1 cellular context compared by ENCODE assay signal in the genomic region with DNA sequence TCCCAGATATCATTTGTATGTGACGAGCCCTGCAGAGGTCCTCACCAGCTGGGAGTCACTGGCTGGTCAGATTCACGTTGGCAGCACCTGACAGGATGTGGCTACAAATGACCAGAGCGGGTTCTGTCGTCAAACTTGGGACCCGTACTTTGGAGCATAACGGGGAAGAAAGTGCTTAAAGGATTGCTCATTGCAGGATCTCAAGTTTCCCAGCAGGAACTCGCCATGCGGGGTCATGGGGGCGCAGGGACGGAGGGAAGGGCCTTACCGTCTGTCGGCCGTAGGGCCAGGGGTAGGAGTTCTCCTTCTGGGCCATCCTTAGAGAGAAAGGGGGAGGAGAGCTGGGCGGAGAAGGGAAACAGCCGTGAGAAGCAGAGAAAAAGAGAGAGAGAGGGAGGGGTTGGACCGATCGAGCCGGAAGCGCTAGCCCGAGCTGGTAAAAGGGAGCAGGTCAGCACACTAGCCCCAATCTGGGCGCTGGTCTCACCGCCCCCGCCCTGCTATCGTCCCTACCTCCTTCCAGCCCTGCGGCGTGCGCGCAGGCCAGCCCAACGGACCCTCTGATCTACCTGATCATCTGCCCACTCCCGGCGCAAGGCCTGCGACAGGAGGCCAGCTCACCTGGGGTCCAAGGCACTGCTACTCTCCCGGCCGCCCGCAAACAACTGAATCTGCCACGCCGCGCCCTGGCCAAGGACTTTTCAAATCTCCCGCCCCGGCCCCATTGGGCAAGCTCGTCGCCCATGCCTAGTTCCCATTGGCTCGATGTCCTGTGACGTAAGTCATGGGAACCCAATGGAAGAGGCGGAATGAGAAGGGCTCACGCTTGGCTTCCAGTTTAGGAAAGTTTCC.
A peak's percentile ranks its signal among the peaks of the same experiment; 100 is the strongest.
TF ChIP-seq lines count a peak whose summit lies in the region.

A gene (minus strand): TSS at position 667 of the 852 bp plus-strand sequence. CDS start 351 bp downstream, at position 316.

TF ChIP-seq in HepG2, 621 proteins besides CTCF, POLR2A, EP300 and RAD21 (continued from another document):
- TF ChIP-seq, protein P1, sequence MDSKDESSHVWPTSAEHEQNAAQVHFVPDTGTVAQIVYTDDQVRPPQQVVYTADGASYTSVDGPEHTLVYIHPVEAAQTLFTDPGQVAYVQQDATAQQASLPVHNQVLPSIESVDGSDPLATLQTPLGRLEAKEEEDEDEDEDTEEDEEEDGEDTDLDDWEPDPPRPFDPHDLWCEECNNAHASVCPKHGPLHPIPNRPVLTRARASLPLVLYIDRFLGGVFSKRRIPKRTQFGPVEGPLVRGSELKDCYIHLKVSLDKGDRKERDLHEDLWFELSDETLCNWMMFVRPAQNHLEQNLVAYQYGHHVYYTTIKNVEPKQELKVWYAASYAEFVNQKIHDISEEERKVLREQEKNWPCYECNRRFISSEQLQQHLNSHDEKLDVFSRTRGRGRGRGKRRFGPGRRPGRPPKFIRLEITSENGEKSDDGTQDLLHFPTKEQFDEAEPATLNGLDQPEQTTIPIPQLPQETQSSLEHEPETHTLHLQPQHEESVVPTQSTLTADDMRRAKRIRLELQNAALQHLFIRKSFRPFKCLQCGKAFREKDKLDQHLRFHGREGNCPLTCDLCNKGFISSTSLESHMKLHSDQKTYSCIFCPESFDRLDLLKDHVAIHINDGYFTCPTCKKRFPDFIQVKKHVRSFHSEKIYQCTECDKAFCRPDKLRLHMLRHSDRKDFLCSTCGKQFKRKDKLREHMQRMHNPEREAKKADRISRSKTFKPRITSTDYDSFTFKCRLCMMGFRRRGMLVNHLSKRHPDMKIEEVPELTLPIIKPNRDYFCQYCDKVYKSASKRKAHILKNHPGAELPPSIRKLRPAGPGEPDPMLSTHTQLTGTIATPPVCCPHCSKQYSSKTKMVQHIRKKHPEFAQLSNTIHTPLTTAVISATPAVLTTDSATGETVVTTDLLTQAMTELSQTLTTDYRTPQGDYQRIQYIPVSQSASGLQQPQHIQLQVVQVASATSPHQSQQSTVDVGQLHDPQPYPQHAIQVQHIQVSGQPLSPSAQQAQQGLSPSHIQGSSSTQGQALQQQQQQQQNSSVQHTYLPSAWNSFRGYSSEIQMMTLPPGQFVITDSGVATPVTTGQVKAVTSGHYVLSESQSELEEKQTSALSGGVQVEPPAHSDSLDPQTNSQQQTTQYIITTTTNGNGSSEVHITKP (CRISPR knock-in tag; IDR thresholded peaks at IDR 0.05; ENCODE audit: low read depth) = no peak; the same call in 1 of the 2 replicates
- TF ChIP-seq U2AF1 (optimal IDR thresholded peaks at IDR 0.05; ENCODE audit: low read depth, low read length) = peak; percentile 47
- no peak for TF ChIP-seq JUN (CRISPR knock-in tag; IDR thresholded peaks at IDR 0.05)
- peak; percentile 69; the same call in 1 of the 2 replicates for TF ChIP-seq NFKB2 (CRISPR knock-in tag; IDR thresholded peaks at IDR 0.05; ENCODE audit: borderline replicate concordance)
- TF ChIP-seq, protein P2, sequence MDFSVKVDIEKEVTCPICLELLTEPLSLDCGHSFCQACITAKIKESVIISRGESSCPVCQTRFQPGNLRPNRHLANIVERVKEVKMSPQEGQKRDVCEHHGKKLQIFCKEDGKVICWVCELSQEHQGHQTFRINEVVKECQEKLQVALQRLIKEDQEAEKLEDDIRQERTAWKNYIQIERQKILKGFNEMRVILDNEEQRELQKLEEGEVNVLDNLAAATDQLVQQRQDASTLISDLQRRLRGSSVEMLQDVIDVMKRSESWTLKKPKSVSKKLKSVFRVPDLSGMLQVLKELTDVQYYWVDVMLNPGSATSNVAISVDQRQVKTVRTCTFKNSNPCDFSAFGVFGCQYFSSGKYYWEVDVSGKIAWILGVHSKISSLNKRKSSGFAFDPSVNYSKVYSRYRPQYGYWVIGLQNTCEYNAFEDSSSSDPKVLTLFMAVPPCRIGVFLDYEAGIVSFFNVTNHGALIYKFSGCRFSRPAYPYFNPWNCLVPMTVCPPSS (IDR thresholded peaks at IDR 0.05) = no peak
- no peak for TF ChIP-seq ZBTB3 (CRISPR knock-in tag; IDR thresholded peaks at IDR 0.05; ENCODE audit: borderline replicate concordance, low read depth)
- TF ChIP-seq ZSCAN22 (CRISPR knock-in tag; IDR thresholded peaks at IDR 0.05) = peak; percentile 69; the same call in 1 of the 2 replicates
- TF ChIP-seq ZNF264 (CRISPR knock-in tag; IDR thresholded peaks at IDR 0.05) = no peak
- TF ChIP-seq TAF1 (CRISPR knock-in tag; IDR thresholded peaks at IDR 0.05) = peak; percentile 88; the same call in 1 of the 2 replicates
- TF ChIP-seq SRSF9 (IDR thresholded peaks at IDR 0.05; ENCODE audit: borderline replicate concordance, insufficient read depth, low read depth, low read length, poor library complexity, severe bottlenecking) = no peak
- 0 out of 2 replicates have a peak, but pooled peaks have one; percentile 21 for TF ChIP-seq ZNF256 (CRISPR knock-in tag; conservative IDR thresholded peaks at IDR 0.05)
- TF ChIP-seq ZNF605 (CRISPR knock-in tag; IDR thresholded peaks at IDR 0.05) = no peak
- TF ChIP-seq SAFB2 (CRISPR knock-in tag; IDR thresholded peaks at IDR 0.05; ENCODE audit: borderline replicate concordance, low read depth) = peak; percentile 33; the same call in 1 of the 2 replicates
- peak; percentile 83; the same call in 1 of the 2 replicates for TF ChIP-seq ZNF253 (CRISPR knock-in tag; IDR thresholded peaks at IDR 0.05; ENCODE audit: borderline replicate concordance)
- no peak; the same call in 1 of the 2 replicates for TF ChIP-seq ZNF782 (CRISPR knock-in tag; IDR thresholded peaks at IDR 0.05; ENCODE audit: borderline replicate concordance)
- peak; percentile 54; the same call in 1 of the 2 replicates for TF ChIP-seq REXO4 (CRISPR knock-in tag; IDR thresholded peaks at IDR 0.05; ENCODE audit: borderline replicate concordance)
- TF ChIP-seq, protein P3, sequence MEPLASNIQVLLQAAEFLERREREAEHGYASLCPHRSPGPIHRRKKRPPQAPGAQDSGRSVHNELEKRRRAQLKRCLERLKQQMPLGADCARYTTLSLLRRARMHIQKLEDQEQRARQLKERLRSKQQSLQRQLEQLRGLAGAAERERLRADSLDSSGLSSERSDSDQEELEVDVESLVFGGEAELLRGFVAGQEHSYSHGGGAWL (CRISPR knock-in tag; IDR thresholded peaks at IDR 0.05) = peak; percentile 73; the same call in 1 of the 2 replicates
- TF ChIP-seq ZNF766 (CRISPR knock-in tag; IDR thresholded peaks at IDR 0.05; ENCODE audit: borderline replicate concordance) = 0 out of 2 replicates have a peak, but pooled peaks have one; percentile 29
- no peak for TF ChIP-seq ISX (CRISPR knock-in tag; conservative IDR thresholded peaks at IDR 0.05)
- TF ChIP-seq, protein P4, sequence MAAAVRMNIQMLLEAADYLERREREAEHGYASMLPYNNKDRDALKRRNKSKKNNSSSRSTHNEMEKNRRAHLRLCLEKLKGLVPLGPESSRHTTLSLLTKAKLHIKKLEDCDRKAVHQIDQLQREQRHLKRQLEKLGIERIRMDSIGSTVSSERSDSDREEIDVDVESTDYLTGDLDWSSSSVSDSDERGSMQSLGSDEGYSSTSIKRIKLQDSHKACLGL (CRISPR knock-in tag; IDR thresholded peaks at IDR 0.05) = peak; percentile 98
- peak; percentile 44; the same call in 1 of the 2 replicates for TF ChIP-seq PHF20 (CRISPR knock-in tag; IDR thresholded peaks at IDR 0.05)
- peak; percentile 87 for TF ChIP-seq SALL1 (CRISPR knock-in tag; IDR thresholded peaks at IDR 0.05)
- TF ChIP-seq ZNF501 (CRISPR knock-in tag; IDR thresholded peaks at IDR 0.05) = peak; percentile 71; the same call in 1 of the 2 replicates
- TF ChIP-seq ZNF781 (CRISPR knock-in tag; IDR thresholded peaks at IDR 0.05; ENCODE audit: borderline replicate concordance, not compliant biosample characterization) = no peak
- no peak for TF ChIP-seq ZSCAN30 (CRISPR knock-in tag; IDR thresholded peaks at IDR 0.05)
- TF ChIP-seq HNRNPUL1 (IDR thresholded peaks at IDR 0.05; ENCODE audit: low read depth, low read length) = no peak
- TF ChIP-seq ZNF17 (CRISPR knock-in tag; IDR thresholded peaks at IDR 0.05) = no peak
- TF ChIP-seq HNRNPLL (IDR thresholded peaks at IDR 0.05; ENCODE audit: low read depth, low read length, poor library complexity, severe bottlenecking) = peak; percentile 57
- TF ChIP-seq ZNF567 (CRISPR knock-in tag; IDR thresholded peaks at IDR 0.05; ENCODE audit: borderline replicate concordance) = no peak; the same call in 1 of the 2 replicates
- peak; percentile 88 for TF ChIP-seq RBFOX2 (IDR thresholded peaks at IDR 0.05; ENCODE audit: low read depth, low read length)
- 0 out of 2 replicates have a peak, but pooled peaks have one; percentile 14 for TF ChIP-seq CBX5 (CRISPR knock-in tag; IDR thresholded peaks at IDR 0.05; ENCODE audit: borderline replicate concordance)
- no peak for TF ChIP-seq SMARCC2 (IDR thresholded peaks at IDR 0.05)
- TF ChIP-seq, protein P5, sequence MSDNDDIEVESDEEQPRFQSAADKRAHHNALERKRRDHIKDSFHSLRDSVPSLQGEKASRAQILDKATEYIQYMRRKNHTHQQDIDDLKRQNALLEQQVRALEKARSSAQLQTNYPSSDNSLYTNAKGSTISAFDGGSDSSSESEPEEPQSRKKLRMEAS (IDR thresholded peaks at IDR 0.05) = peak; percentile 97
- TF ChIP-seq, protein P6, sequence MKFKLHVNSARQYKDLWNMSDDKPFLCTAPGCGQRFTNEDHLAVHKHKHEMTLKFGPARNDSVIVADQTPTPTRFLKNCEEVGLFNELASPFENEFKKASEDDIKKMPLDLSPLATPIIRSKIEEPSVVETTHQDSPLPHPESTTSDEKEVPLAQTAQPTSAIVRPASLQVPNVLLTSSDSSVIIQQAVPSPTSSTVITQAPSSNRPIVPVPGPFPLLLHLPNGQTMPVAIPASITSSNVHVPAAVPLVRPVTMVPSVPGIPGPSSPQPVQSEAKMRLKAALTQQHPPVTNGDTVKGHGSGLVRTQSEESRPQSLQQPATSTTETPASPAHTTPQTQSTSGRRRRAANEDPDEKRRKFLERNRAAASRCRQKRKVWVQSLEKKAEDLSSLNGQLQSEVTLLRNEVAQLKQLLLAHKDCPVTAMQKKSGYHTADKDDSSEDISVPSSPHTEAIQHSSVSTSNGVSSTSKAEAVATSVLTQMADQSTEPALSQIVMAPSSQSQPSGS (CRISPR knock-in tag; IDR thresholded peaks at IDR 0.05) = 0 out of 2 replicates have a peak, but pooled peaks have one; percentile 21
- 0 out of 2 replicates have a peak, but pooled peaks have one; percentile 35 for TF ChIP-seq ZNF451 (CRISPR knock-in tag; IDR thresholded peaks at IDR 0.05)
- TF ChIP-seq U2AF2 (IDR thresholded peaks at IDR 0.05; ENCODE audit: low read depth, low read length) = no peak
- peak; percentile 69 for TF ChIP-seq ZNF878 (CRISPR knock-in tag; IDR thresholded peaks at IDR 0.05)
- no peak for TF ChIP-seq ERF (CRISPR knock-in tag; IDR thresholded peaks at IDR 0.05)
- TF ChIP-seq, protein P7, sequence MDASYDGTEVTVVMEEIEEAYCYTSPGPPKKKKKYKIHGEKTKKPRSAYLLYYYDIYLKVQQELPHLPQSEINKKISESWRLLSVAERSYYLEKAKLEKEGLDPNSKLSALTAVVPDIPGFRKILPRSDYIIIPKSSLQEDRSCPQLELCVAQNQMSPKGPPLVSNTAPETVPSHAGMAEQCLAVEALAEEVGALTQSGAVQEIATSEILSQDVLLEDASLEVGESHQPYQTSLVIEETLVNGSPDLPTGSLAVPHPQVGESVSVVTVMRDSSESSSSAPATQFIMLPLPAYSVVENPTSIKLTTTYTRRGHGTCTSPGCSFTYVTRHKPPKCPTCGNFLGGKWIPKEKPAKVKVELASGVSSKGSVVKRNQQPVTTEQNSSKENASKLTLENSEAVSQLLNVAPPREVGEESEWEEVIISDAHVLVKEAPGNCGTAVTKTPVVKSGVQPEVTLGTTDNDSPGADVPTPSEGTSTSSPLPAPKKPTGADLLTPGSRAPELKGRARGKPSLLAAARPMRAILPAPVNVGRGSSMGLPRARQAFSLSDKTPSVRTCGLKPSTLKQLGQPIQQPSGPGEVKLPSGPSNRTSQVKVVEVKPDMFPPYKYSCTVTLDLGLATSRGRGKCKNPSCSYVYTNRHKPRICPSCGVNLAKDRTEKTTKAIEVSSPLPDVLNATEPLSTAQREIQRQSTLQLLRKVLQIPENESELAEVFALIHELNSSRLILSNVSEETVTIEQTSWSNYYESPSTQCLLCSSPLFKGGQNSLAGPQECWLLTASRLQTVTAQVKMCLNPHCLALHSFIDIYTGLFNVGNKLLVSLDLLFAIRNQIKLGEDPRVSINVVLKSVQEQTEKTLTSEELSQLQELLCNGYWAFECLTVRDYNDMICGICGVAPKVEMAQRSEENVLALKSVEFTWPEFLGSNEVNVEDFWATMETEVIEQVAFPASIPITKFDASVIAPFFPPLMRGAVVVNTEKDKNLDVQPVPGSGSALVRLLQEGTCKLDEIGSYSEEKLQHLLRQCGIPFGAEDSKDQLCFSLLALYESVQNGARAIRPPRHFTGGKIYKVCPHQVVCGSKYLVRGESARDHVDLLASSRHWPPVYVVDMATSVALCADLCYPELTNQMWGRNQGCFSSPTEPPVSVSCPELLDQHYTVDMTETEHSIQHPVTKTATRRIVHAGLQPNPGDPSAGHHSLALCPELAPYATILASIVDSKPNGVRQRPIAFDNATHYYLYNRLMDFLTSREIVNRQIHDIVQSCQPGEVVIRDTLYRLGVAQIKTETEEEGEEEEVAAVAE (CRISPR knock-in tag; IDR thresholded peaks at IDR 0.05; ENCODE audit: borderline replicate concordance) = peak; percentile 78; the same call in 1 of the 2 replicates
- peak; percentile 70; the same call in 1 of the 2 replicates for TF ChIP-seq CREM (IDR thresholded peaks at IDR 0.05)
- TF ChIP-seq CREM (CRISPR knock-in tag; IDR thresholded peaks at IDR 0.05) = no peak
